ENCODE assay signal across 14 cellular contexts in the genomic region with DNA sequence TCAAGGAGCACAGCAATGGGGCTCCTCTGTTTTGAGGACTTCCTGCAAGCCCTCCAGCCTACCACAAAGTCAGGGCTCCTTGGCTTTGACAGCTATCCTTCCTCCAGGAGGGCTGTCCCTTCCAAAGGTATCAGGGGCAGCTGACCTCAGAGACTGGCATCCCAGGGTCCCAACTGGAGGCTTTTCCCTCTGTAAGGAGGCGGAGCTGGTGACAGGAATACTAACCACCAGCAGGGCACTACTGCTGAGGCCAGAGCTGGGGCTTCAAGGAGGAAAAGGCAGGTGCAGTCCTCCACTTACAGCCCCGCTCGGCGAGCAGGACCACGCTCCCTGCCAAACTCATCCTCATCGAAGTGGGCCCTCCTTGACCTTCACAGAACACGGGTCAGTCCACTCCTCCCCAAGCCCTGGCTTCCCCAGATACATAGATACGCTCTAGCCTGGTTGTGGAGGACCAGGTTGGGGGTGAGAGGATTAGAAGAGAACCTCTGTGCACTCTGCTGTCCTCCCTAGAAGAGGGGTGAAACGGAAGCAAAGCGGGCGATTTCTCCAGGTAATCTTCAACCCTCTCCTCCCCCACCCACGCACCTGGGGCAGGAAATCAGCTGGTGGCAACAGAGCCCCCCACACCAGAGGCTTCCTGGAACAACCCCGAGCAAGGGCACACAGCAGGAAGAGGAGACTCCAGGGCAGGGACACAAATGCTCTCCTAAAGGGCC. TPM values are rescaled to one million over a fixed set of nuclear protein-coding genes. Genes with fewer than 3 reads are reported as not detected.
DNase-seq lines count a peak whose midpoint lies in the region; ATAC-seq and TF ChIP-seq lines count a peak whose summit lies in the region.
"Had no signal": no experiment of that assay in that cellular context is flagged by ENCODE, and none has a peak within 500 bp of the region (broad histone marks: within the 10 kb centered on the region; RNA-seq: fewer than 3 reads in every experiment).

No MANE protein-coding gene starts in this region.

- H3K4me1 ChIP-seq in BLaER1 (peaks cover 71% of the 10 kb centered on the region), Caco-2 (peaks cover 13% of the 10 kb centered on the region), foreskin keratinocyte (no peaks in the 10 kb centered on the region)

- no peaks in the 10 kb centered on the region for H3K27me3 ChIP-seq in BLaER1
- no peaks in the 10 kb centered on the region for H3K27me3 ChIP-seq in Caco-2 (replicated peaks; ENCODE audit: control insufficient read depth, insufficient read depth, low read length)
- H3K27me3 ChIP-seq in foreskin keratinocyte, result no peaks in the 10 kb centered on the region
- H3K27me3 ChIP-seq: gastroesophageal sphincter, ovary had no signal

- CTCF ChIA-PET in Caco-2 (lab: Charles Lee), result interaction anchor here (1.3 kb wide), 1 partner anchor 37 kb away, joined by 6 read pairs; no protein-coding TSS in a partner anchor

- no peak for ATAC-seq in memory B cell (ENCODE audit: low read depth)
- ATAC-seq in foreskin keratinocyte, result no peak
- ATAC-seq: gastroesophageal sphincter, left cardiac atrium had no signal

- H3K36me3 ChIP-seq in BLaER1, result peaks cover 36% of the 10 kb centered on the region
- H3K36me3 ChIP-seq in Caco-2 (ENCODE audit: control insufficient read depth, insufficient read depth, low read length), result no peaks in the 10 kb centered on the region
- H3K36me3 ChIP-seq: ovary had no signal

- intact Hi-C loops in Caco-2 (cut with micrococcal nuclease; ENCODE audit: unreplicated experiment), result no loop called here

- H3K4me1 Mint-ChIP-seq in Caco-2 (ENCODE audit: low read depth, unreplicated experiment) (peaks cover 34% of the 10 kb centered on the region), memory B cell (peaks cover 34% of the 10 kb centered on the region)

- H3K9ac ChIP-seq in BLaER1, result peak overlapping the region; percentile 56

- H3K27me3 Mint-ChIP-seq in Caco-2 (ENCODE audit: insufficient read depth, unreplicated experiment), result no peaks in the 10 kb centered on the region
- no peaks in the 10 kb centered on the region for H3K27me3 Mint-ChIP-seq in memory B cell

- no TSS peak for BruUV-seq in Caco-2 (replicated peaks; lab: Mats Ljungman, UMichigan)

- H3K9me3 Mint-ChIP-seq in Caco-2 (ENCODE audit: unreplicated experiment) (no peaks in the 10 kb centered on the region), memory B cell (no peaks in the 10 kb centered on the region)

- H3K4me3 ChIP-seq in BLaER1 (peak overlapping the region; percentile 13; the same call in 1 of the 2 replicates), Caco-2 (ENCODE audit: low read depth, low read length) (no peak overlapping the region)
- H3K4me3 ChIP-seq: gastroesophageal sphincter, ovary had no signal

- peak overlapping the region; percentile 90 for H3K4me2 ChIP-seq in BLaER1

- TF ChIP-seq CTCF in Caco-2 (IDR thresholded peaks at IDR 0.05; ENCODE audit: insufficient read depth in 1 of 2, low read depth in 1 of 2, low read length in 1 of 2, severe bottlenecking in 1 of 2, unreplicated experiment in 1 of 2), result no peak
- no peak for TF ChIP-seq CTCF in foreskin keratinocyte (conservative IDR thresholded peaks at IDR 0.05)

- peak overlapping the region; percentile 2 for H3K27ac Mint-ChIP-seq in Caco-2 (ENCODE audit: unreplicated experiment)
- H3K27ac Mint-ChIP-seq in memory B cell, result peak overlapping the region; percentile 66

- POLR2A ChIA-PET in Caco-2 (lab: Charles Lee), result interaction anchor here (0.9 to 1.4 kb wide), 3 partner anchors 10 to 11 kb away, joined by 3 to 4 read pairs (median 4); no protein-coding TSS in a partner anchor

- peak overlapping the region; percentile 74 for H3K27ac ChIP-seq in BLaER1
- H3K27ac ChIP-seq in foreskin keratinocyte, result no peak overlapping the region
- H3K27ac ChIP-seq: gastroesophageal sphincter, ovary had no signal

- peaks cover 23% of the 10 kb centered on the region for H3K36me3 Mint-ChIP-seq in Caco-2 (ENCODE audit: insufficient read depth, unreplicated experiment)
- peaks cover 6% of the 10 kb centered on the region for H3K36me3 Mint-ChIP-seq in memory B cell

- H4K20me1 ChIP-seq in BLaER1, result peaks cover 90% of the 10 kb centered on the region

- H3K9me3 ChIP-seq in BLaER1, result no peaks in the 10 kb centered on the region
- no peaks in the 10 kb centered on the region for H3K9me3 ChIP-seq in Caco-2
- H3K9me3 ChIP-seq: gastroesophageal sphincter, ovary had no signal

- DNase-seq in Caco-2 (no peak), memory B cell (ENCODE audit: low spot score in 2 of 2) (no peak), NCI-H2029 treated with DMSO at 0.1 percent for 48 hours (lab: John Stamatoyannopoulos, UW) (no peak), foreskin keratinocyte (no peak), NCI-H2171 treated with DMSO at 0.1 percent for 48 hours (lab: John Stamatoyannopoulos, UW) (no peak), NCI-H1436 (lab: John Stamatoyannopoulos, UW) (no peak)
- DNase-seq in activated CD8-positive, alpha-beta memory T cell treated with anti-CD3 and anti-CD28 coated beads for 24 hours, result peak; percentile 71
- DNase-seq: left cardiac atrium; NCI-H1092; NCI-H526; ovary; stimulated activated CD4-positive, alpha-beta T cell treated with anti-CD3 and anti-CD28 coated beads, Interleukin-2, amount 100 ng/mL, for 24 hours had no signal

- H3K4me3 Mint-ChIP-seq in Caco-2 (ENCODE audit: unreplicated experiment), result no peak overlapping the region
- H3K4me3 Mint-ChIP-seq in memory B cell, result no peak overlapping the region

RNA-seq across cellular contexts. Expression of a gene that starts 20.5 kb away (rescaled TPM):
- total RNA-seq in Caco-2 (2022) (30.3 and 31.1 TPM in 2 replicates), foreskin keratinocyte (12.3 and 12.5 TPM in 2 replicates)
- polyA plus RNA-seq in foreskin keratinocyte, result 6.7 and 6.9 TPM in 2 replicates

RNA-seq across cellular contexts. Expression of a gene that starts 36.0 kb away (rescaled TPM):
- total RNA-seq in Caco-2 (2022) (25.5 and 27.9 TPM in 2 replicates), foreskin keratinocyte (7.6 and 8.4 TPM in 2 replicates)
- 5.7 and 6.2 TPM in 2 replicates for polyA plus RNA-seq in foreskin keratinocyte
